8 cellular contexts compared by ENCODE assay signal in the genomic region with DNA sequence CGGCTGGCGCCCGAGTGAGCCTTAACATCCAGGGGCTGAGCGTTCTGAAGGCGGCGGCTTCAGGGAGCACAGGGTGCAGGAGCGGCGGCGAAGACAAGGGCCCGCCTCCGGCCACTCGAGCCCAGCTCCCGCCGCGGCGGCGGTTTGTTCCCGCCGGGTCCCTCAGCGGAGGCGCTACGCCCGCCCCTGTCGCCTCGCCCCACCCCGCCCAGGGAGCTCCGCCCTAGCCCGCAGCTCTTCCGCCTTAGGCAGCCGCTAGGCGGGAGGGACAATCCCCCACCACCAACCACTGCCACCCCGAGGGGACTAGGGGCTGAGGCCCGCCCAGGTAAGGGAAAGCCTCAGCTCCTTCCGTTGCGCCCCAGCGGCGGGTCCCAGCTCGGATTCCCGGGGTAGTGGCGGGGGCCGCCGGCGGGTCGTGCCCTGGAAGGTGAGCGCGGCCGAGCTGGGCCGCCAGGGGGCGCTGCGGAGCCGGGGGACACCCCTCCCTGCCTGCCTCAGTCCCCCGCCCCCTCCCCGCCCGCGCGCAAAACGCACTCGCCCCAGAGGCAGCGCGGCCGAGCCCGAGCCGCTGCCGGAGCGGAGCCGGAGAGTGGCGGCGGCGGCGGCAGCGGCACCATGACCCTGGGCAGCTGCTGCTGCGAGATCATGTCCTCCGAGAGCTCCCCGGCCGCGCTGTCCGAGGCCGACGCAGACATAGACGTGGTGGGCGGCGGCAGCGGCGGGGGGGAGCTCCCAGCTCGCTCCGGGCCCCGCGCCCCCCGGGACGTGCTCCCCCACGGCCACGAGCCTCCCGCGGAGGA. TPM values are rescaled to one million over a fixed set of nuclear protein-coding genes. Genes with fewer than 3 reads are reported as not detected.
DNase-seq lines count a peak whose midpoint lies in the region; ATAC-seq and TF ChIP-seq lines count a peak whose summit lies in the region.

FOXD2 (plus strand) TSS at position 527 of the 803 bp plus-strand sequence; CDS start at position 619, 92 bp downstream.

- peak within 1 kb of the TSS; percentile 83 for H3K4me3 ChIP-seq in AG10803 (ENCODE audit: low read length)

- peak; percentile 53 for TF ChIP-seq CTCF in AG10803 (conservative IDR thresholded peaks at IDR 0.05; ENCODE audit: low read length)

- DNase-seq in AG10803 (ENCODE audit: low read depth) = peak; percentile 75
- peak; percentile 97 for DNase-seq in NCI-H2227 (lab: John Stamatoyannopoulos, UW; ENCODE audit: unreplicated experiment)
- DNase-seq in activated CD4-positive, CD25-positive, alpha-beta regulatory T cell (lab: John Stamatoyannopoulos, UW) = peak; percentile 86 to 96 (median 89)
- peak; percentile 32 for DNase-seq in cerebellum (ENCODE audit: low spot score)
- peak; percentile 97 for DNase-seq in left kidney (ENCODE audit: low read depth, low spot score)
- peak; percentile 84 for DNase-seq in stimulated activated CD4-positive, alpha-beta T cell treated with anti-CD3 and anti-CD28 coated beads, Interleukin-2, amount 100 ng/mL, for 4 hours (ENCODE audit: low read depth)

- ATAC-seq in GM18870 (IDR thresholded peaks at IDR 0.05; ENCODE audit: unreplicated experiment) = peak; percentile 74
- peak; percentile 79 for ATAC-seq in HG03103 (IDR thresholded peaks at IDR 0.05; ENCODE audit: low read depth, unreplicated experiment)

RNA-seq across cellular contexts. Expression of gene FOXD2, which starts in this region (rescaled TPM):
- 0.18 TPM for total RNA-seq in cerebellum

Comparison
In these comparisons a context has a peak if more than half of its experiments do, and no peak if none do; other contexts are left out.
1. Peak in every context shown above with its lines: DNase-seq, ATAC-seq and H3K4me3 ChIP-seq.
2. Peak in DNase-seq in cerebellum; RNA of the gene not detected or under 1 TPM.
3. DNase-seq: peak in every context shown above with its lines; median percentile 97 in NCI-H2227; 97 in left kidney; 89 in activated CD4-positive, CD25-positive, alpha-beta regulatory T cell; 84 in stimulated activated CD4-positive, alpha-beta T cell treated with anti-CD3 and anti-CD28 coated beads, Interleukin-2, amount 100 ng/mL, for 4 hours; 75 in AG10803; 32 in cerebellum.